ENCODE assay signal across 21 cellular contexts in the genomic region with DNA sequence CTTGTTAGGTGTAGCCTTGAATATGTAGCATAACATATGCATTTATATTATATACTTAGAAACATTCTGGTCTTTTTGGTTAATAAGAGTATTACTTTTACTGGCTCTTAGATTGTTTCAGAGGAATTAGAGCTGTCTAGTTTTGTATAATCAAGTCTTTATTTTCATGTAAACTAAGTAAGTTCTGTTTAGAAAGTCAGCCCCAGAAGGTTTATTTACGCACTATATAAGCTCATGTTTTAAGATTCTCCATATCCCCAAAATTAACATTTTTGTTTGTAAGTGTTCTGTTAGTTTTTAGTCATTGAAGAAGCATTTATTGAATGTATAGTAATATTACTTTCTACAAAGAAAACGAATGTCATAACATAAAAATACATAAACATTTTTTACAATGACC.
DNase-seq lines count a peak whose midpoint lies in the region; ATAC-seq, FAIRE-seq and TF ChIP-seq lines count a peak whose summit lies in the region.
"Had no signal": no experiment of that assay in that cellular context is flagged by ENCODE, and none has a peak within 500 bp of the region (broad histone marks: within the 10 kb centered on the region; RNA-seq: fewer than 3 reads in every experiment).

No MANE protein-coding gene starts in this region.

- no peaks in the 10 kb centered on the region for H3K79me2 ChIP-seq in smooth muscle cell (ENCODE audit: low read depth)

- in situ Hi-C loops in IMR-90 (cut with MboI; ENCODE audit: low sequenced_read_pairs): no loop called here

- H2AK9ac ChIP-seq in IMR-90 (replicated peaks; ENCODE audit: low read depth, low read length, poor library complexity): no peak overlapping the region

- H3K4me1 ChIP-seq in IMR-90 (ENCODE audit: control insufficient read depth, insufficient read depth, low read length): peaks cover 16% of the 10 kb centered on the region
- H3K4me1 ChIP-seq in mesenchymal stem cell (ENCODE audit: control insufficient read depth, insufficient read depth, low read depth, low read length): no peaks in the 10 kb centered on the region
- H3K4me1 ChIP-seq in smooth muscle cell (ENCODE audit: low read depth): no peaks in the 10 kb centered on the region
- H3K4me1 ChIP-seq: BE2C, BLaER1 had no signal

- ATAC-seq in IMR-90 (ENCODE audit: low read depth) (peak; percentile 91), GM18517 (IDR thresholded peaks at IDR 0.05; ENCODE audit: unreplicated experiment) (no peak)

- H3K18ac ChIP-seq in IMR-90 (ENCODE audit: low read depth, low read length) (no peak overlapping the region), mesenchymal stem cell (ENCODE audit: low read depth in 1 of 2, low read length in 2 of 2) (no peak overlapping the region)

- no CpG with 5 or more reads among the region's 2 CpGs for WGBS in IMR-90 (ENCODE audit: extremely low coverage in 2 of 2, insufficient read length in 1 of 2), 2 experiments
- whole genome bisulfite sequencing in mesenchymal stem cell: no CpG with 5 or more reads among the region's 2 CpGs
- WGBS in smooth muscle cell (ENCODE audit: low lambda C conversion rate): 59% methylated on average over 2 of the region's 2 CpGs

- H3K9ac ChIP-seq in IMR-90 (ENCODE audit: low read depth, low read length) (no peak overlapping the region), mesenchymal stem cell (ENCODE audit: low read length) (no peak overlapping the region), smooth muscle cell (ENCODE audit: low read depth) (no peak overlapping the region)
- H3K9ac ChIP-seq: BLaER1 had no signal

- intact Hi-C loops in IMR-90 (cut with micrococcal nuclease) (no loop called here), head of caudate nucleus (cut with DNase I) (no loop called here)

- no peak overlapping the region for H3K56ac ChIP-seq in IMR-90 (ENCODE audit: extremely low read depth, insufficient read depth, low read length)

- H2BK5ac ChIP-seq in IMR-90 (ENCODE audit: low read depth, low read length, poor library complexity, severe bottlenecking): peak overlapping the region; percentile 38
- no peak overlapping the region for H2BK5ac ChIP-seq in mesenchymal stem cell (ENCODE audit: low read depth, low read length, poor library complexity, severe bottlenecking)

- H2BK15ac ChIP-seq in IMR-90 (ENCODE audit: low read depth, low read length) (no peak overlapping the region), mesenchymal stem cell (ENCODE audit: low read depth, poor library complexity, severe bottlenecking) (no peak overlapping the region)

- no peak for TF ChIP-seq RAD21 in IMR-90 (IDR thresholded peaks at IDR 0.05; ENCODE audit: low read length)

- CTCF ChIA-PET in IMR-90 (lab: Yijun Ruan, JAX): interaction anchor here (1.2 kb wide), 1 partner anchor 15 kb away, joined by 3 read pairs; no protein-coding TSS in a partner anchor

- TF ChIP-seq CTCF in IMR-90 (conservative IDR thresholded peaks at IDR 0.05; ENCODE audit: low read depth, low read length): no peak
- no peak for TF ChIP-seq CTCF in smooth muscle cell (IDR thresholded peaks at IDR 0.05; ENCODE audit: borderline replicate concordance, insufficient read depth, poor library complexity, severe bottlenecking)

- H3K14ac ChIP-seq in IMR-90 (replicated peaks; ENCODE audit: low read depth, low read length) (no peak overlapping the region), mesenchymal stem cell (ENCODE audit: low read length in 2 of 2) (no peak overlapping the region)

- no peaks in the 10 kb centered on the region for H3K27me3 ChIP-seq in IMR-90 (ENCODE audit: control insufficient read depth, insufficient read depth, low read length)
- H3K27me3 ChIP-seq in mesenchymal stem cell (ENCODE audit: control insufficient read depth in 1 of 2, insufficient read depth in 1 of 2, low read length in 2 of 2): no peaks in the 10 kb centered on the region
- H3K27me3 ChIP-seq in smooth muscle cell (ENCODE audit: low read depth): no peaks in the 10 kb centered on the region
- H3K27me3 ChIP-seq: BE2C, BLaER1 had no signal

- H3K4ac ChIP-seq in IMR-90 (ENCODE audit: low read depth, low read length): no peak overlapping the region
- no peak overlapping the region for H3K4ac ChIP-seq in mesenchymal stem cell (ENCODE audit: low read depth in 1 of 2, low read length in 2 of 2)

- DNase-seq in IMR-90: peak; percentile 17
- DNase-seq in mesenchymal stem cell: peak; percentile 18
- DNase-seq in smooth muscle cell (lab: John Stamatoyannopoulos, UW; ENCODE audit: unreplicated experiment): no peak
- DNase-seq in head of caudate nucleus: no peak
- DNase-seq in NK-92 (lab: John Stamatoyannopoulos, UW; ENCODE audit: unreplicated experiment): no peak
- DNase-seq: ACHN; BE2C; C1 segment of cervical spinal cord; CD4-positive, alpha-beta memory T cell; CD4-positive, CD25-positive, alpha-beta regulatory T cell; CD8-positive, alpha-beta memory T cell; COR-L47; DMS79 treated with DMSO at 0.1 percent for 48 hours; GF-D8 had no signal

- H4K8ac ChIP-seq in IMR-90 (ENCODE audit: low read depth in 2 of 2, low read length in 2 of 2): no peak overlapping the region; a peak in 1 of 4 replicates
- H4K8ac ChIP-seq in mesenchymal stem cell (ENCODE audit: low read length): no peak overlapping the region

- no peak overlapping the region for H4K5ac ChIP-seq in IMR-90 (ENCODE audit: low read depth, low read length)

- H4K20me1 ChIP-seq in IMR-90 (ENCODE audit: insufficient read depth, low read length) (no peaks in the 10 kb centered on the region), smooth muscle cell (ENCODE audit: low read depth) (no peaks in the 10 kb centered on the region)
- H4K20me1 ChIP-seq: BLaER1 had no signal

- H3K36me3 ChIP-seq in IMR-90 (ENCODE audit: control insufficient read depth, insufficient read depth, low read length) (no peaks in the 10 kb centered on the region), mesenchymal stem cell (ENCODE audit: control insufficient read depth in 1 of 2, insufficient read depth in 2 of 2, low read depth in 1 of 2, low read length in 2 of 2) (no peaks in the 10 kb centered on the region), smooth muscle cell (ENCODE audit: low read depth) (no peaks in the 10 kb centered on the region)
- H3K36me3 ChIP-seq: BE2C had no signal

- BruUV-seq in IMR-90 (replicated peaks; lab: Mats Ljungman, UMichigan): no TSS peak

- dilution Hi-C loops in IMR-90 (cut with HindIII; ENCODE audit: low sequenced_read_pairs, unreplicated experiment): no loop called here

- no peak overlapping the region for H3K4me3 ChIP-seq in IMR-90 (ENCODE audit: insufficient read depth, low read depth, low read length)
- no peak overlapping the region for H3K4me3 ChIP-seq in mesenchymal stem cell (ENCODE audit: insufficient read depth in 1 of 2, low read depth in 1 of 2, low read length in 2 of 2)
- H3K4me3 ChIP-seq in smooth muscle cell: no peak overlapping the region
- H3K4me3 ChIP-seq: BLaER1 had no signal

- POLR2A ChIA-PET in IMR-90 (lab: Charles Lee; ENCODE audit: unreplicated experiment): no interaction called here

- H3K79me1 ChIP-seq in IMR-90 (ENCODE audit: low read depth in 1 of 2, low read length in 2 of 2): no peaks in the 10 kb centered on the region; a peak in 1 of 4 replicates
- H3K79me1 ChIP-seq in mesenchymal stem cell (replicated peaks; ENCODE audit: low read length, poor library complexity, severe bottlenecking): peaks cover 2% of the 10 kb centered on the region

- H3K4me2 ChIP-seq in IMR-90 (ENCODE audit: low read depth, low read length) (no peak overlapping the region), mesenchymal stem cell (ENCODE audit: low read length, poor library complexity, severe bottlenecking) (no peak overlapping the region), smooth muscle cell (no peak overlapping the region)
- H3K4me2 ChIP-seq: BLaER1 had no signal

- H3F3A ChIP-seq in smooth muscle cell (ENCODE audit: low read depth): no peaks in the 10 kb centered on the region

- H2AK5ac ChIP-seq in IMR-90 (ENCODE audit: low read depth, low read length) (no peak overlapping the region), mesenchymal stem cell (ENCODE audit: low read length, severe bottlenecking) (no peak overlapping the region)

- no peak overlapping the region for H2BK20ac ChIP-seq in IMR-90 (ENCODE audit: low read depth, low read length)

- H2BK120ac ChIP-seq in IMR-90 (ENCODE audit: low read depth, low read length) (no peak overlapping the region), mesenchymal stem cell (ENCODE audit: low read depth, low read length) (no peak overlapping the region)

- no peak overlapping the region for H3K23ac ChIP-seq in IMR-90 (ENCODE audit: low read depth, low read length)
- H3K23ac ChIP-seq in mesenchymal stem cell (ENCODE audit: low read length in 2 of 2): no peak overlapping the region

- H2AFZ ChIP-seq in IMR-90 (replicated peaks; ENCODE audit: low read length, poor library complexity): no peak overlapping the region
- H2AFZ ChIP-seq in mesenchymal stem cell (ENCODE audit: low read depth, low read length): no peak overlapping the region
- no peak overlapping the region for H2AFZ ChIP-seq in smooth muscle cell (ENCODE audit: low read depth)

- H3K9me1 ChIP-seq in IMR-90 (ENCODE audit: insufficient read depth, low read length): no peaks in the 10 kb centered on the region; the same call in 1 of the 2 replicates

- no peak overlapping the region for H2BK12ac ChIP-seq in mesenchymal stem cell (ENCODE audit: low read length in 2 of 2)

- H3K9me3 ChIP-seq in IMR-90 (ENCODE audit: control insufficient read depth, insufficient read depth, low read length) (no peaks in the 10 kb centered on the region), mesenchymal stem cell (ENCODE audit: control insufficient read depth, low read length) (no peaks in the 10 kb centered on the region), smooth muscle cell (replicated peaks; ENCODE audit: low read depth) (no peaks in the 10 kb centered on the region)
- H3K9me3 ChIP-seq: BE2C, BLaER1 had no signal

- no peak for TF ChIP-seq POLR2A in IMR-90 (IDR thresholded peaks at IDR 0.05; ENCODE audit: low read depth, low read length)

- H3K27ac ChIP-seq in IMR-90 (ENCODE audit: insufficient read depth, low read length) (no peak overlapping the region), mesenchymal stem cell (ENCODE audit: low read length, poor library complexity, severe bottlenecking) (no peak overlapping the region), smooth muscle cell (ENCODE audit: low read depth) (peak overlapping the region; percentile 2)
- H3K27ac ChIP-seq: 22Rv1, BLaER1 had no signal

- H4K91ac ChIP-seq in IMR-90 (ENCODE audit: insufficient read depth, low read depth, low read length) (no peak overlapping the region), mesenchymal stem cell (ENCODE audit: low read length) (no peak overlapping the region)

- FAIRE-seq in A204.1 (lab: Jason Lieb, UNC): peak; percentile 21
- FAIRE-seq: G401.6, GM12891, GM19239 had no signal

TF ChIP-seq in IMR-90, 13 proteins besides CTCF, POLR2A, EP300 and RAD21 (continues in another document):
- TF ChIP-seq, protein P1, sequence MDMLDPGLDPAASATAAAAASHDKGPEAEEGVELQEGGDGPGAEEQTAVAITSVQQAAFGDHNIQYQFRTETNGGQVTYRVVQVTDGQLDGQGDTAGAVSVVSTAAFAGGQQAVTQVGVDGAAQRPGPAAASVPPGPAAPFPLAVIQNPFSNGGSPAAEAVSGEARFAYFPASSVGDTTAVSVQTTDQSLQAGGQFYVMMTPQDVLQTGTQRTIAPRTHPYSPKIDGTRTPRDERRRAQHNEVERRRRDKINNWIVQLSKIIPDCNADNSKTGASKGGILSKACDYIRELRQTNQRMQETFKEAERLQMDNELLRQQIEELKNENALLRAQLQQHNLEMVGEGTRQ (IDR thresholded peaks at IDR 0.05; ENCODE audit: low read depth, low read length): no peak
- no peak for TF ChIP-seq MAFK (IDR thresholded peaks at IDR 0.05; ENCODE audit: low read depth, low read length)

Comparison
In these comparisons a context has a peak if more than half of its experiments do, and no peak if none do; other contexts are left out.
1. DNase-seq: peak in IMR-90 (single experiment) and mesenchymal stem cell (single experiment); none in smooth muscle cell (single experiment), head of caudate nucleus (0 of 42) and NK-92 (single experiment).